Comparison of ENCODE assay signal across 14 cellular contexts in genomic region chr2:215390550-215390913, GRCh38. TPM values are rescaled to one million over a fixed set of nuclear protein-coding genes. Genes with fewer than 3 reads are reported as not detected.
A peak's percentile ranks its signal among the peaks of the same experiment; 100 is the strongest.
DNase-seq lines count a peak whose midpoint lies in the region; TF ChIP-seq lines count a peak whose summit lies in the region.
"Had no signal": no experiment of that assay in that cellular context is flagged by ENCODE, and none has a peak within 500 bp of the region (broad histone marks: within the 10 kb centered on the region; RNA-seq: fewer than 3 reads in every experiment).

No MANE protein-coding gene starts in this region.

- H2BK5ac ChIP-seq in mesenchymal stem cell (ENCODE audit: low read depth, low read length, poor library complexity, severe bottlenecking) = no peak overlapping the region

- peaks cover 3% of the 10 kb centered on the region for H3K79me1 ChIP-seq in mesenchymal stem cell (replicated peaks; ENCODE audit: low read length, poor library complexity, severe bottlenecking)

- TF ChIP-seq CTCF in chondrocyte (IDR thresholded peaks at IDR 0.05) = no peak

- peaks cover 5% of the 10 kb centered on the region for H3K4me1 ChIP-seq in mesenchymal stem cell (ENCODE audit: control insufficient read depth, insufficient read depth, low read depth, low read length)
- H3K4me1 ChIP-seq: BLaER1 treated with 17β-estradiol and CSF1 and Interleukin-3, amounts not matched to agents 10 nM and 100 nM had no signal

- H3K4me3 ChIP-seq in mesenchymal stem cell (ENCODE audit: insufficient read depth in 1 of 2, low read depth in 1 of 2, low read length in 2 of 2) = no peak overlapping the region
- H3K4me3 ChIP-seq: BLaER1 treated with 17β-estradiol and CSF1 and Interleukin-3, amounts not matched to agents 10 nM and 100 nM had no signal

- no peak overlapping the region for H2BK12ac ChIP-seq in mesenchymal stem cell (ENCODE audit: low read length in 2 of 2)

- H3K9ac ChIP-seq in mesenchymal stem cell (ENCODE audit: low read length) = peak overlapping the region; percentile 80
- H3K9ac ChIP-seq: BLaER1 treated with 17β-estradiol and CSF1 and Interleukin-3, amounts not matched to agents 10 nM and 100 nM had no signal

- H2BK15ac ChIP-seq in mesenchymal stem cell (ENCODE audit: low read depth, poor library complexity, severe bottlenecking) = no peak overlapping the region

- peaks cover 78% of the 10 kb centered on the region for H3K4me1 Mint-ChIP-seq in chondrocyte (ENCODE audit: low read depth)
- H3K4me1 Mint-ChIP-seq: CD4-positive, CD25-positive, alpha-beta regulatory T cell had no signal

- H3K18ac ChIP-seq in mesenchymal stem cell (ENCODE audit: low read depth in 1 of 2, low read length in 2 of 2) = no peak overlapping the region

- H3K4ac ChIP-seq in mesenchymal stem cell (ENCODE audit: low read depth in 1 of 2, low read length in 2 of 2) = no peak overlapping the region

- H3K9me3 ChIP-seq in mesenchymal stem cell (ENCODE audit: control insufficient read depth, low read length) = no peaks in the 10 kb centered on the region
- H3K9me3 ChIP-seq: BLaER1 treated with 17β-estradiol and CSF1 and Interleukin-3, amounts not matched to agents 10 nM and 100 nM had no signal

- H3K27ac Mint-ChIP-seq in chondrocyte (ENCODE audit: unreplicated experiment) = peak overlapping the region; percentile 93
- H3K27ac Mint-ChIP-seq: CD4-positive, CD25-positive, alpha-beta regulatory T cell had no signal

- H3K4me3 Mint-ChIP-seq in chondrocyte (ENCODE audit: unreplicated experiment) = no peak overlapping the region
- H3K4me3 Mint-ChIP-seq: CD4-positive, CD25-positive, alpha-beta regulatory T cell had no signal

- H3K14ac ChIP-seq in mesenchymal stem cell (ENCODE audit: low read length in 2 of 2) = no peak overlapping the region

- no peak overlapping the region for H2AK5ac ChIP-seq in mesenchymal stem cell (ENCODE audit: low read length, severe bottlenecking)

- no peak overlapping the region for H4K91ac ChIP-seq in mesenchymal stem cell (ENCODE audit: low read length)

- peaks cover 78% of the 10 kb centered on the region for H3K36me3 Mint-ChIP-seq in chondrocyte (ENCODE audit: low read depth)
- H3K36me3 Mint-ChIP-seq: CD4-positive, CD25-positive, alpha-beta regulatory T cell had no signal

- H2BK120ac ChIP-seq in mesenchymal stem cell (ENCODE audit: low read depth, low read length) = no peak overlapping the region

- H3K9me3 Mint-ChIP-seq in chondrocyte (ENCODE audit: low read depth) = no peaks in the 10 kb centered on the region

- H2AFZ ChIP-seq in mesenchymal stem cell (ENCODE audit: low read depth, low read length) = no peak overlapping the region

- H3K36me3 ChIP-seq in mesenchymal stem cell (ENCODE audit: control insufficient read depth in 1 of 2, insufficient read depth in 2 of 2, low read depth in 1 of 2, low read length in 2 of 2) = peaks cover 44 to 97% of the 10 kb centered on the region in 2 experiments

- H3K27me3 ChIP-seq in mesenchymal stem cell (ENCODE audit: control insufficient read depth in 1 of 2, insufficient read depth in 1 of 2, low read length in 2 of 2) = no peaks in the 10 kb centered on the region
- H3K27me3 ChIP-seq: BLaER1 treated with 17β-estradiol and CSF1 and Interleukin-3, amounts not matched to agents 10 nM and 100 nM had no signal

- 95% methylated on average over 1 of the region's 2 CpGs for WGBS in mesenchymal stem cell

- no peak overlapping the region for H4K8ac ChIP-seq in mesenchymal stem cell (ENCODE audit: low read length)

- H3K27me3 Mint-ChIP-seq in chondrocyte (ENCODE audit: low read depth) = no peaks in the 10 kb centered on the region

- peak; percentile 42 for DNase-seq in NCI-H82 (lab: John Stamatoyannopoulos, UW)
- no peak for DNase-seq in NCI-H82 treated with DMSO at 0.1 percent for 48 hours (lab: John Stamatoyannopoulos, UW; ENCODE audit: unreplicated experiment)
- no peak for DNase-seq in chondrocyte (ENCODE audit: low spot score)
- DNase-seq in mesenchymal stem cell = no peak
- no peak for DNase-seq in OCI-M2 (lab: John Stamatoyannopoulos, UW; ENCODE audit: unreplicated experiment)
- DNase-seq in germinal center (ENCODE audit: low spot score) = no peak
- DNase-seq in GOT3 (lab: John Stamatoyannopoulos, UW) = no peak
- no peak for DNase-seq in stimulated activated CD4-positive, alpha-beta T cell treated with anti-CD3 and anti-CD28 coated beads, Interleukin-2, amount 100 ng/mL, for 24 hours
- DNase-seq: ACHN; CD4-positive, CD25-positive, alpha-beta regulatory T cell; H7 had no signal

- H3K23ac ChIP-seq in mesenchymal stem cell (ENCODE audit: low read length in 2 of 2) = no peak overlapping the region

- H3K27ac ChIP-seq in mesenchymal stem cell (ENCODE audit: low read length, poor library complexity, severe bottlenecking) = peak overlapping the region; percentile 25
- H3K27ac ChIP-seq: 22Rv1; BLaER1 treated with 17β-estradiol and CSF1 and Interleukin-3, amounts not matched to agents 10 nM and 100 nM; HL-60 had no signal

- no peak overlapping the region for H3K4me2 ChIP-seq in mesenchymal stem cell (ENCODE audit: low read length, poor library complexity, severe bottlenecking)
- H3K4me2 ChIP-seq: BLaER1 treated with 17β-estradiol and CSF1 and Interleukin-3, amounts not matched to agents 10 nM and 100 nM had no signal

RNA-seq across cellular contexts. Expression of gene FN1, which starts 45.3 kb away (rescaled TPM):
- total RNA-seq in chondrocyte = 30,644 to 36,263 TPM (median 31,288 TPM) in 3 replicates
- 1,493 TPM for polyA plus RNA-seq in mesenchymal stem cell (2013, experiment 1 of 2)
- polyA plus RNA-seq in mesenchymal stem cell (2013, experiment 2 of 2) = 1,327 TPM
